In genomic region chrX:150696264-150696789, GRCh38 we compare ENCODE assay signal across 11 cellular contexts. TPM values are rescaled to one million over a fixed set of nuclear protein-coding genes. Genes with fewer than 3 reads are reported as not detected.
DNase-seq lines count a peak whose midpoint lies in the region; ATAC-seq and TF ChIP-seq lines count a peak whose summit lies in the region.
"Had no signal": no experiment of that assay in that cellular context is flagged by ENCODE, and none has a peak within 500 bp of the region (broad histone marks: within the 10 kb centered on the region; RNA-seq: fewer than 3 reads in every experiment).

No MANE protein-coding gene starts in this region.

- TF ChIP-seq POLR2A in upper lobe of left lung (IDR thresholded peaks at IDR 0.05), result no peak

- H3K4me1 ChIP-seq in upper lobe of left lung, result peaks cover 0 to 10% (median 3%) of the 10 kb centered on the region in 4 donors

- no peak for DNase-seq in activated naive CD4-positive, alpha-beta T cell treated with Interleukin-2 at 50 U/mL for 16 hours
- DNase-seq in RPMI8226 (peak; percentile 7), chondrocyte (ENCODE audit: low spot score) (no peak), upper lobe of left lung (no peak), DMS114 treated with DMSO at 0.1 percent for 48 hours (lab: John Stamatoyannopoulos, UW; ENCODE audit: unreplicated experiment) (no peak), HuH-7.5 (ENCODE audit: low spot score) (no peak)
- DNase-seq: NCI-H1694 treated with DMSO at 0.1 percent for 48 hours, sigmoid colon had no signal

- H3K9me3 ChIP-seq in upper lobe of left lung, result no peaks in the 10 kb centered on the region
- H3K9me3 ChIP-seq: sigmoid colon had no signal

- H3K27ac Mint-ChIP-seq in activated naive CD4-positive, alpha-beta T cell treated with anti-CD3 and anti-CD28 coated beads, Interleukin-2, amount 50 U/mL, for 24 hours, result peak overlapping the region; percentile 76
- peak overlapping the region; percentile 57 for H3K27ac Mint-ChIP-seq in chondrocyte (ENCODE audit: unreplicated experiment)

- H3K36me3 Mint-ChIP-seq in activated naive CD4-positive, alpha-beta T cell treated with anti-CD3 and anti-CD28 coated beads, Interleukin-2, amount 50 U/mL, for 24 hours, result peaks cover 4% of the 10 kb centered on the region
- no peaks in the 10 kb centered on the region for H3K36me3 Mint-ChIP-seq in chondrocyte (ENCODE audit: low read depth)

- no peaks in the 10 kb centered on the region for H3K27me3 ChIP-seq in upper lobe of left lung
- H3K27me3 ChIP-seq: cardiac muscle cell, sigmoid colon had no signal

- TF ChIP-seq CTCF in chondrocyte (IDR thresholded peaks at IDR 0.05), result no peak
- no peak for TF ChIP-seq CTCF in upper lobe of left lung (IDR thresholded peaks at IDR 0.05)

- peak overlapping the region in 3 of 4 donors; percentile 21 to 84 (median 26) for H3K27ac ChIP-seq in upper lobe of left lung
- H3K27ac ChIP-seq: cardiac muscle cell, sigmoid colon had no signal

- no peak for ATAC-seq in upper lobe of left lung (ENCODE audit: low FRiP score in 2 of 2)
- no peak for ATAC-seq in HG03196 (IDR thresholded peaks at IDR 0.05; ENCODE audit: unreplicated experiment)

- no peaks in the 10 kb centered on the region for H3K27me3 Mint-ChIP-seq in activated naive CD4-positive, alpha-beta T cell treated with anti-CD3 and anti-CD28 coated beads, Interleukin-2, amount 50 U/mL, for 24 hours
- H3K27me3 Mint-ChIP-seq in chondrocyte (ENCODE audit: low read depth), result no peaks in the 10 kb centered on the region

- H3K4me3 Mint-ChIP-seq in activated naive CD4-positive, alpha-beta T cell treated with anti-CD3 and anti-CD28 coated beads, Interleukin-2, amount 50 U/mL, for 24 hours, result peak overlapping the region; percentile 93
- H3K4me3 Mint-ChIP-seq in chondrocyte (ENCODE audit: unreplicated experiment), result no peak overlapping the region

- no peaks in the 10 kb centered on the region for H3K9me3 Mint-ChIP-seq in activated naive CD4-positive, alpha-beta T cell treated with anti-CD3 and anti-CD28 coated beads, Interleukin-2, amount 50 U/mL, for 24 hours
- H3K9me3 Mint-ChIP-seq in chondrocyte (ENCODE audit: low read depth), result peaks cover 4% of the 10 kb centered on the region

- no peaks in the 10 kb centered on the region for H3K36me3 ChIP-seq in upper lobe of left lung
- H3K36me3 ChIP-seq: cardiac muscle cell, sigmoid colon had no signal

- TF ChIP-seq EP300 in upper lobe of left lung (IDR thresholded peaks at IDR 0.05), result no peak

- H3K4me1 Mint-ChIP-seq in activated naive CD4-positive, alpha-beta T cell treated with anti-CD3 and anti-CD28 coated beads, Interleukin-2, amount 50 U/mL, for 24 hours, result peaks cover 52% of the 10 kb centered on the region
- H3K4me1 Mint-ChIP-seq in chondrocyte (ENCODE audit: low read depth), result peaks cover 39% of the 10 kb centered on the region

- WGBS in upper lobe of left lung, 2 donors, result 50 to 63% methylated on average over 2 of the region's 2 CpGs

- H3K4me3 ChIP-seq in upper lobe of left lung, result no peak overlapping the region
- H3K4me3 ChIP-seq: cardiac muscle cell, sigmoid colon had no signal

RNA-seq across cellular contexts. Expression of gene MTMR1, which starts 3.1 kb away (rescaled TPM):
- total RNA-seq in chondrocyte, result 20.9 to 23.6 TPM (median 21.3 TPM) in 3 replicates
- 10 to 100 TPM; 10.9 to 24.6 (median 20.8) TPM for total RNA-seq in upper lobe of left lung
